Comparison of ENCODE assay signal across 8 cellular contexts in genomic region chr17:409308-409847, GRCh38. TPM values are rescaled to one million over a fixed set of nuclear protein-coding genes. Genes with fewer than 3 reads are reported as not detected.
A peak's percentile ranks its signal among the peaks of the same experiment; 100 is the strongest.
DNase-seq lines count a peak whose midpoint lies in the region; ATAC-seq, FAIRE-seq and TF ChIP-seq lines count a peak whose summit lies in the region.

No MANE protein-coding gene starts in this region.

- H3K79me2 ChIP-seq in MM.1S (ENCODE audit: low read length) = no peaks in the 10 kb centered on the region
- no peaks in the 10 kb centered on the region for H3K79me2 ChIP-seq in neural progenitor cell (ENCODE audit: low read depth)

- no peaks in the 10 kb centered on the region for H3K9me3 ChIP-seq in CD4-positive, alpha-beta T cell (ENCODE audit: control insufficient read depth, low read length)
- H3K9me3 ChIP-seq in MM.1S (replicated peaks; ENCODE audit: insufficient read depth, low read length) (no peaks in the 10 kb centered on the region), neural progenitor cell (ENCODE audit: low read depth) (no peaks in the 10 kb centered on the region)

- no peaks in the 10 kb centered on the region for H3K9me2 ChIP-seq in MM.1S (replicated peaks; ENCODE audit: insufficient read depth, low read length)

- no peak for TF ChIP-seq CTCF in CD4-positive, alpha-beta T cell (IDR thresholded peaks at IDR 0.05)
- TF ChIP-seq CTCF in MM.1S (IDR thresholded peaks at IDR 0.05; ENCODE audit: low read length) = no peak
- no peak for TF ChIP-seq CTCF in neural progenitor cell (IDR thresholded peaks at IDR 0.05)

- H3K9me3 Mint-ChIP-seq in CD4-positive, alpha-beta T cell = no peaks in the 10 kb centered on the region
- no peaks in the 10 kb centered on the region for H3K9me3 Mint-ChIP-seq in effector memory CD8-positive, alpha-beta T cell
- H3K9me3 Mint-ChIP-seq in neural progenitor cell = peaks cover under 1% of the 10 kb centered on the region

- H2AFZ ChIP-seq in MM.1S (ENCODE audit: low read length) = peak overlapping the region; percentile 81
- H2AFZ ChIP-seq in neural progenitor cell (replicated peaks) = peak overlapping the region; percentile 82

- H3K27ac Mint-ChIP-seq in CD4-positive, alpha-beta T cell = peak overlapping the region; percentile 96
- H3K27ac Mint-ChIP-seq in effector memory CD8-positive, alpha-beta T cell = peak overlapping the region; percentile 91 to 96
- H3K27ac Mint-ChIP-seq in neural progenitor cell = peak overlapping the region; percentile 29

- intact Hi-C loops in CD4-positive, alpha-beta T cell (cut with DNase I, micrococcal nuclease) = no loop called here

- H3K4me2 ChIP-seq in MM.1S (ENCODE audit: low read depth, low read length) = peak overlapping the region; percentile 67
- peak overlapping the region; percentile 47 for H3K4me2 ChIP-seq in neural progenitor cell

- H3K36me3 ChIP-seq in MM.1S (replicated peaks; ENCODE audit: insufficient read depth, low read length) (no peaks in the 10 kb centered on the region), neural progenitor cell (no peaks in the 10 kb centered on the region)

- FAIRE-seq in urothelium cell line (lab: Jason Lieb, UNC) = no peak

- POLR2A ChIA-PET in CD4-positive, alpha-beta T cell (lab: Charles Lee) = interaction anchor here (0.6 to 1.5 kb wide), 2 partner anchors 10 to 140 kb away, joined by 3 to 5 read pairs; no protein-coding TSS in a partner anchor

- H3K4me3 Mint-ChIP-seq in CD4-positive, alpha-beta T cell = peak overlapping the region; percentile 91
- H3K4me3 Mint-ChIP-seq in effector memory CD8-positive, alpha-beta T cell = peak overlapping the region; percentile 82 to 84
- H3K4me3 Mint-ChIP-seq in neural progenitor cell = peak overlapping the region; percentile 89

- CTCF ChIA-PET in CD4-positive, alpha-beta T cell (lab: Charles Lee) = no interaction called here

- peak overlapping the region; percentile 52 for H3K27ac ChIP-seq in CD4-positive, alpha-beta T cell (ENCODE audit: low read depth, low read length)
- no peak overlapping the region for H3K27ac ChIP-seq in MM.1S (ENCODE audit: low read length)
- no peak overlapping the region for H3K27ac ChIP-seq in neural progenitor cell

- H3K4me3 ChIP-seq in MM.1S (ENCODE audit: low read length) (peak overlapping the region; percentile 53), neural progenitor cell (peak overlapping the region; percentile 12)

- ATAC-seq in CD4-positive, alpha-beta T cell (ENCODE audit: poor library complexity) = no peak
- no peak for ATAC-seq in effector memory CD8-positive, alpha-beta T cell (replicated peaks)

- H3F3A ChIP-seq in MM.1S (ENCODE audit: insufficient read depth, low read length) = no peaks in the 10 kb centered on the region
- peaks cover 19% of the 10 kb centered on the region for H3F3A ChIP-seq in neural progenitor cell (ENCODE audit: low read depth)

- H3K4me1 ChIP-seq in MM.1S (ENCODE audit: low read length) (peaks cover 5% of the 10 kb centered on the region), neural progenitor cell (peaks cover 4% of the 10 kb centered on the region)

- peaks cover 38% of the 10 kb centered on the region for H3K36me3 Mint-ChIP-seq in CD4-positive, alpha-beta T cell (ENCODE audit: low read depth)
- peaks cover 34% of the 10 kb centered on the region for H3K36me3 Mint-ChIP-seq in effector memory CD8-positive, alpha-beta T cell (ENCODE audit: insufficient read depth)
- peaks cover 7% of the 10 kb centered on the region for H3K36me3 Mint-ChIP-seq in neural progenitor cell

- H3K4me1 Mint-ChIP-seq in CD4-positive, alpha-beta T cell (ENCODE audit: low read depth) = peaks cover 57% of the 10 kb centered on the region
- peaks cover 39 to 40% of the 10 kb centered on the region in 2 donors for H3K4me1 Mint-ChIP-seq in effector memory CD8-positive, alpha-beta T cell (ENCODE audit: low read depth in 2 of 2)
- peaks cover 28% of the 10 kb centered on the region for H3K4me1 Mint-ChIP-seq in neural progenitor cell

- no peaks in the 10 kb centered on the region for H3K27me3 ChIP-seq in CD4-positive, alpha-beta T cell (ENCODE audit: control insufficient read depth, insufficient read depth, low read length)
- H3K27me3 ChIP-seq in MM.1S (replicated peaks; ENCODE audit: insufficient read depth, low read length) = peaks cover 32% of the 10 kb centered on the region
- H3K27me3 ChIP-seq in neural progenitor cell = no peaks in the 10 kb centered on the region

- peaks cover 4% of the 10 kb centered on the region for H3K27me3 Mint-ChIP-seq in CD4-positive, alpha-beta T cell
- H3K27me3 Mint-ChIP-seq in effector memory CD8-positive, alpha-beta T cell = no peaks in the 10 kb centered on the region
- H3K27me3 Mint-ChIP-seq in neural progenitor cell (ENCODE audit: insufficient read depth, low read depth) = peaks cover 11% of the 10 kb centered on the region

- DNase-seq in CD4-positive, alpha-beta T cell = no peak
- no peak for DNase-seq in MM.1S
- no peak for DNase-seq in effector memory CD8-positive, alpha-beta T cell
- no peak for DNase-seq in neural progenitor cell (ENCODE audit: low spot score)
- no peak for DNase-seq in NCI-H2227 (lab: John Stamatoyannopoulos, UW; ENCODE audit: unreplicated experiment)
- DNase-seq in Kasumi-1 (lab: John Stamatoyannopoulos, UW) = no peak
- no peak for DNase-seq in hepatic stellate cell (ENCODE audit: low spot score)
- no peak for DNase-seq in urothelium cell line (ENCODE audit: low spot score)

- H4K20me1 ChIP-seq in MM.1S (ENCODE audit: insufficient read depth, low read length) (no peaks in the 10 kb centered on the region), neural progenitor cell (ENCODE audit: low read depth) (no peaks in the 10 kb centered on the region)

- H3K9ac ChIP-seq in MM.1S (ENCODE audit: low read length) (peak overlapping the region; percentile 12; the same call in 1 of the 2 replicates), neural progenitor cell (no peak overlapping the region)

RNA-seq across cellular contexts. Expression of gene RFLNB, which starts 36.4 kb away (rescaled TPM):
- total RNA-seq in CD4-positive, alpha-beta T cell = 10 to 100 TPM; 28.5 to 28.7 TPM
- 6.5 and 9.5 TPM in 2 replicates for total RNA-seq in neural progenitor cell (ENCODE audit: low replicate concordance)

RNA-seq across cellular contexts. Expression of gene RPH3AL, which starts 56.8 kb away (rescaled TPM):
- 1 to 10 TPM; 2.4 to 2.8 TPM for total RNA-seq in CD4-positive, alpha-beta T cell
- 7.5 TPM in 2 replicates for total RNA-seq in neural progenitor cell (ENCODE audit: low replicate concordance)

Comparison
In these comparisons a context has a peak if more than half of its experiments do, and no peak if none do; other contexts are left out.
1. H3K27ac Mint-ChIP-seq: peak in every context shown above with its lines; median percentile 96 in CD4-positive, alpha-beta T cell; 94 in effector memory CD8-positive, alpha-beta T cell; 29 in neural progenitor cell.